ENCODE assay signal across 18 cellular contexts in the genomic region with DNA sequence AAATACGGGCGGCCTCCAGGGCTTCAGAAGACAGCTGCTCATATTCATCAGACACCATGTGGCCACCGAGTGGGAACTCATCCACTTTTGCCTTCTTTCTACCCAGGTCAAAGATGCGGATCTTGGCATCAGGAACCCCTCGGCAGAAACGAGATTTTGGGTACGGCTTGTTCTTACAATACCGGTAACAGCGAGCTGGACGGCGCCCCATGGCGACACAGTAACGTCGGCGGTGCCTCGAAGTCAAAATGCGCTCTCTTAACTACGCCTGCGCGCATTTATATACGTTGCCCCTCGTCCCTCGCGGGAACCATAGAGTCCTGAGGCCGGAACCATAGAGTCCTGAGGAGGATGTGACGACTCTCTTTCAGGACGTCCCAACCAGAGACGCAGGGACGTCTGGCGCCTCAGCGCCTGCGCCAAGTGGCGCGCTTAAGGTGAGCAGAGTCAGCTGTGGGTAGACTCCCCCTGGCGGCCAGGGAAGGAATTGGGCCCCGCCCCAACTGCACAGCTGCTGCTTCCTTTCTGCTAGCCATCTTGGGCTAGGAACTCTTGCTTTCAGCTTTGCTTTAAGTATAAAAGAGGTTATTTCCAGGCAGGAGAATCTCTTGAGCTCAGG. TPM values are rescaled to one million over a fixed set of nuclear protein-coding genes. Genes with fewer than 3 reads are reported as not detected.
DNase-seq lines count a peak whose midpoint lies in the region; ATAC-seq and TF ChIP-seq lines count a peak whose summit lies in the region.
"Had no signal": no experiment of that assay in that cellular context is flagged by ENCODE, and none has a peak within 500 bp of the region (broad histone marks: within the 10 kb centered on the region; RNA-seq: fewer than 3 reads in every experiment).

Gene RPL10L (minus strand): TSS at position 256 of the 619 bp plus-strand sequence. CDS start 45 bp downstream, at position 211.

- H3K18ac ChIP-seq in H9 (ENCODE audit: insufficient read length, low read depth, low read length) = no peak within 1 kb of the TSS

- H3K27me3 ChIP-seq in Caco-2 (replicated peaks; ENCODE audit: control insufficient read depth, insufficient read depth, low read length) (no peaks in the 10 kb centered on the region), H9 (ENCODE audit: insufficient read depth, low read length) (no peaks in the 10 kb centered on the region)
- H3K27me3 ChIP-seq: BLaER1, cardiac muscle cell had no signal

- H3K27me3 Mint-ChIP-seq in Caco-2 (ENCODE audit: insufficient read depth, unreplicated experiment) (no peaks in the 10 kb centered on the region), H9 (ENCODE audit: low read depth) (no peaks in the 10 kb centered on the region), nephron (ENCODE audit: low read depth) (no peaks in the 10 kb centered on the region), HFFc6 (ENCODE audit: insufficient read depth) (no peaks in the 10 kb centered on the region; the same call in 1 of the 2 replicates)
- no peaks in the 10 kb centered on the region for H3K27me3 Mint-ChIP-seq in activated T-cell treated with anti-CD3 and anti-CD28 coated beads, Interleukin-2, amount 50 U/mL, for 4 hours (ENCODE audit: low read depth)
- H3K27me3 Mint-ChIP-seq: activated B cell treated with CpG ODN at 0.5 μM for 24 hours had no signal

- no peaks in the 10 kb centered on the region for H3K79me1 ChIP-seq in H9 (ENCODE audit: insufficient read depth, low read depth, low read length, poor library complexity, severe bottlenecking)

- H3K23me2 ChIP-seq in H9 (ENCODE audit: insufficient read length, low read depth, low read length, poor library complexity, severe bottlenecking) = no peaks in the 10 kb centered on the region

- H2BK120ac ChIP-seq in H9 (ENCODE audit: low read depth, low read length, poor library complexity, severe bottlenecking) = no peak within 1 kb of the TSS

- DNase-seq in Caco-2 (peak in 1 of 2 experiments; percentile 42), H9 (peak; percentile 72), HFFc6 (no peak), COLO668 (lab: John Stamatoyannopoulos, UW; ENCODE audit: unreplicated experiment) (no peak)
- no peak for DNase-seq in activated T-cell treated with anti-CD3 and anti-CD28 coated beads, Interleukin-2, amount 50 U/mL, for 4 hours
- DNase-seq: activated B cell treated with CpG ODN at 0.5 μM for 24 hours; GM23248; NCI-H1930; stimulated activated CD4-positive, alpha-beta T cell treated with anti-CD3 and anti-CD28 coated beads, Interleukin-4, amount 100 ng/mL, for 1 hour had no signal

- no peaks in the 10 kb centered on the region for H3K4me1 Mint-ChIP-seq in Caco-2 (ENCODE audit: low read depth, unreplicated experiment)
- peaks cover 0 to 2% of the 10 kb centered on the region in 2 experiments; a peak in 1 of 4 replicates for H3K4me1 Mint-ChIP-seq in H9
- H3K4me1 Mint-ChIP-seq in nephron = peaks cover 13% of the 10 kb centered on the region
- no peaks in the 10 kb centered on the region for H3K4me1 Mint-ChIP-seq in HFFc6 (ENCODE audit: low read depth)
- H3K4me1 Mint-ChIP-seq in activated T-cell treated with anti-CD3 and anti-CD28 coated beads, Interleukin-2, amount 50 U/mL, for 4 hours (ENCODE audit: low read depth) = no peaks in the 10 kb centered on the region
- H3K4me1 Mint-ChIP-seq: activated B cell treated with CpG ODN at 0.5 μM for 24 hours; stimulated activated effector memory CD8-positive, alpha-beta T cell treated with anti-CD3 and anti-CD28 coated beads, Interleukin-12 subunit alpha, Interleukin-12 subunit beta, amount 100 ng/mL, for 72 hours had no signal

- H2AFZ ChIP-seq in H9 (ENCODE audit: low read length) = no peak within 1 kb of the TSS
- H2AFZ ChIP-seq: GM23248 had no signal

- H2BK15ac ChIP-seq in H9 (ENCODE audit: low read depth, low read length) = no peak within 1 kb of the TSS

- no peak within 1 kb of the TSS for H3K4me3 ChIP-seq in Caco-2 (ENCODE audit: low read depth, low read length)
- H3K4me3 ChIP-seq: BLaER1, cardiac muscle cell, GM23248 had no signal

- no peaks in the 10 kb centered on the region for H3K79me2 ChIP-seq in H9 (ENCODE audit: insufficient read depth, low read length)

- H3K14ac ChIP-seq in H9 (ENCODE audit: insufficient read depth, low read length) = no peak within 1 kb of the TSS; the same call in 1 of the 2 replicates

- CTCF ChIA-PET in Caco-2 (lab: Charles Lee) = no interaction called here

- no peak within 1 kb of the TSS for H3K56ac ChIP-seq in H9 (ENCODE audit: insufficient read length, low read depth, low read length)

- no peak within 1 kb of the TSS for H4K8ac ChIP-seq in H9 (replicated peaks; ENCODE audit: insufficient read length, low read depth, low read length)

- H3K36me3 ChIP-seq in Caco-2 (ENCODE audit: control insufficient read depth, insufficient read depth, low read length) = no peaks in the 10 kb centered on the region
- H3K36me3 ChIP-seq: BLaER1, cardiac muscle cell had no signal

- H3K23ac ChIP-seq in H9 (ENCODE audit: insufficient read length, low read depth, low read length) = no peak within 1 kb of the TSS

- TF ChIP-seq CTCF in Caco-2 (IDR thresholded peaks at IDR 0.05; ENCODE audit: insufficient read depth in 1 of 2, low read depth in 1 of 2, low read length in 1 of 2, severe bottlenecking in 1 of 2, unreplicated experiment in 1 of 2) = peak; percentile 12 to 37
- TF ChIP-seq CTCF in H9 (conservative IDR thresholded peaks at IDR 0.05) = peak; percentile 73
- peak; percentile 21 for TF ChIP-seq CTCF in VCaP (conservative IDR thresholded peaks at IDR 0.05)
- TF ChIP-seq CTCF in nephron (IDR thresholded peaks at IDR 0.05; ENCODE audit: unreplicated experiment in 3 of 3) = no peak
- TF ChIP-seq CTCF in HFFc6 (IDR thresholded peaks at IDR 0.05) = no peak; the same call in 1 of the 2 replicates

- POLR2A ChIA-PET in Caco-2 (lab: Charles Lee) = no interaction called here

- H3K9me3 Mint-ChIP-seq in Caco-2 (ENCODE audit: unreplicated experiment) (no peaks in the 10 kb centered on the region), H9 (no peaks in the 10 kb centered on the region; a peak in 1 of 5 replicates), nephron (no peaks in the 10 kb centered on the region), HFFc6 (peaks cover 15% of the 10 kb centered on the region)
- peaks cover 12% of the 10 kb centered on the region for H3K9me3 Mint-ChIP-seq in activated T-cell treated with anti-CD3 and anti-CD28 coated beads, Interleukin-2, amount 50 U/mL, for 4 hours
- H3K9me3 Mint-ChIP-seq: activated B cell treated with CpG ODN at 0.5 μM for 24 hours had no signal

- H3K27ac ChIP-seq in H9 (ENCODE audit: insufficient read length, low read depth, low read length) (no peak within 1 kb of the TSS), VCaP (no peak within 1 kb of the TSS)
- H3K27ac ChIP-seq: BLaER1, cardiac muscle cell, GM23248 had no signal

- no peak within 1 kb of the TSS for H3K4me3 Mint-ChIP-seq in Caco-2 (ENCODE audit: unreplicated experiment)
- no peak within 1 kb of the TSS for H3K4me3 Mint-ChIP-seq in H9
- no peak within 1 kb of the TSS for H3K4me3 Mint-ChIP-seq in nephron
- no peak within 1 kb of the TSS for H3K4me3 Mint-ChIP-seq in HFFc6
- no peak within 1 kb of the TSS for H3K4me3 Mint-ChIP-seq in activated T-cell treated with anti-CD3 and anti-CD28 coated beads, Interleukin-2, amount 50 U/mL, for 4 hours
- H3K4me3 Mint-ChIP-seq: activated B cell treated with CpG ODN at 0.5 μM for 24 hours; stimulated activated effector memory CD8-positive, alpha-beta T cell treated with anti-CD3 and anti-CD28 coated beads, Interleukin-12 subunit alpha, Interleukin-12 subunit beta, amount 100 ng/mL, for 72 hours had no signal

- WGBS in H9 (ENCODE audit: extremely low coverage, insufficient read length, low lambda C conversion rate) = no CpG with 5 or more reads among the region's 36 CpGs

- H2BK12ac ChIP-seq in H9 (ENCODE audit: insufficient read length, low read depth, low read length) = no peak within 1 kb of the TSS

- H3K9me3 ChIP-seq in Caco-2 = no peaks in the 10 kb centered on the region
- H3K9me3 ChIP-seq in H9 (ENCODE audit: control insufficient read depth, low read depth, low read length) = no peaks in the 10 kb centered on the region

- no peak within 1 kb of the TSS for H4K91ac ChIP-seq in H9 (ENCODE audit: insufficient read length, low read depth, low read length)

- H3K4me1 ChIP-seq in Caco-2 = no peaks in the 10 kb centered on the region
- no peaks in the 10 kb centered on the region for H3K4me1 ChIP-seq in H9 (ENCODE audit: insufficient read depth, low read length)
- H3K4me1 ChIP-seq: BLaER1 had no signal

- H3K4ac ChIP-seq in H9 (ENCODE audit: low read depth, low read length) = no peak within 1 kb of the TSS

- H3K4me2 ChIP-seq in H9 (ENCODE audit: insufficient read depth, insufficient read length, low read length) = no peak within 1 kb of the TSS
- H3K4me2 ChIP-seq: BLaER1 had no signal

- no peak within 1 kb of the TSS for H2BK5ac ChIP-seq in H9 (ENCODE audit: insufficient read length, low read length)

- H3T11ph ChIP-seq in H9 (ENCODE audit: low read length) = no peak within 1 kb of the TSS

- H3K36me3 Mint-ChIP-seq in Caco-2 (ENCODE audit: insufficient read depth, unreplicated experiment) = no peaks in the 10 kb centered on the region
- H3K36me3 Mint-ChIP-seq in H9 (ENCODE audit: insufficient read depth in 1 of 3, low read depth in 3 of 3) = 0 out of 7 replicates have a peak, but pooled peaks cover 0 to 3% (median 0%) of the 10 kb centered on the region in 3 experiments
- no peaks in the 10 kb centered on the region for H3K36me3 Mint-ChIP-seq in nephron (ENCODE audit: low read depth)
- H3K36me3 Mint-ChIP-seq in HFFc6 (ENCODE audit: low read depth) = no peaks in the 10 kb centered on the region
- no peaks in the 10 kb centered on the region for H3K36me3 Mint-ChIP-seq in activated T-cell treated with anti-CD3 and anti-CD28 coated beads, Interleukin-2, amount 50 U/mL, for 4 hours (ENCODE audit: insufficient read depth)
- H3K36me3 Mint-ChIP-seq: activated naive CD4-positive, alpha-beta T cell treated with anti-CD3 and anti-CD28 coated beads, Interleukin-2, amount 50 U/mL, for 72 hours; stimulated activated effector memory CD8-positive, alpha-beta T cell treated with anti-CD3 and anti-CD28 coated beads, Interleukin-12 subunit alpha, Interleukin-12 subunit beta, amount 100 ng/mL, for 72 hours had no signal

- H4K20me1 ChIP-seq in H9 (ENCODE audit: control insufficient read depth, insufficient read depth, insufficient read length) = no peaks in the 10 kb centered on the region
- H4K20me1 ChIP-seq: BLaER1 had no signal

- intact Hi-C loops in Caco-2 (cut with micrococcal nuclease; ENCODE audit: unreplicated experiment) = no loop called here

- ATAC-seq in activated T-cell treated with anti-CD3 and anti-CD28 coated beads, Interleukin-2, amount 50 U/mL, for 4 hours = no peak
- ATAC-seq in HG03095 (IDR thresholded peaks at IDR 0.05; ENCODE audit: unreplicated experiment) = no peak
- ATAC-seq: activated naive CD4-positive, alpha-beta T cell treated with anti-CD3 and anti-CD28 coated beads, Interleukin-2, amount 50 U/mL, for 72 hours; stimulated activated effector memory CD8-positive, alpha-beta T cell treated with anti-CD3 and anti-CD28 coated beads, Interleukin-12 subunit alpha, Interleukin-12 subunit beta, amount 100 ng/mL, for 72 hours had no signal

- BruUV-seq in Caco-2 (replicated peaks; lab: Mats Ljungman, UMichigan) = no TSS peak

- no peak within 1 kb of the TSS for H2AK5ac ChIP-seq in H9 (ENCODE audit: insufficient read length, low read length)

- H4K5ac ChIP-seq in H9 (ENCODE audit: insufficient read length, low read depth, low read length) = no peak within 1 kb of the TSS

- no peak within 1 kb of the TSS for H3K9ac ChIP-seq in H9 (ENCODE audit: extremely low read depth, insufficient read length, low read length)
- H3K9ac ChIP-seq: BLaER1, GM23248 had no signal

- H3K27ac Mint-ChIP-seq in Caco-2 (ENCODE audit: unreplicated experiment) (no peak within 1 kb of the TSS), H9 (no peak within 1 kb of the TSS), nephron (peak within 1 kb of the TSS in 2 of 3 experiments; percentile 7 to 16), HFFc6 (no peak within 1 kb of the TSS)
- H3K27ac Mint-ChIP-seq: activated B cell treated with CpG ODN at 0.5 μM for 24 hours; activated naive CD4-positive, alpha-beta T cell treated with anti-CD3 and anti-CD28 coated beads, Interleukin-2, amount 50 U/mL, for 72 hours; stimulated activated effector memory CD8-positive, alpha-beta T cell treated with anti-CD3 and anti-CD28 coated beads, Interleukin-12 subunit alpha, Interleukin-12 subunit beta, amount 100 ng/mL, for 72 hours had no signal

- no peak within 1 kb of the TSS for H2BK20ac ChIP-seq in H9 (ENCODE audit: low read depth, low read length, poor library complexity, severe bottlenecking)

RNA-seq across cellular contexts. Expression of gene RPL10L, which starts in this region (rescaled TPM):
- total RNA-seq in Caco-2 (2022) = not detected in 2 replicates
- total RNA-seq in H9 (2021) = not detected in 2 replicates
- not detected for total RNA-seq in HFFc6 (2021; fragmentation: NEBNext Ultra II Directional; extraction: Animal tissue kit (Norgen Biotek cat#: 25700))
- total RNA-seq in activated T-cell treated with anti-CD3 and anti-CD28 coated beads, Interleukin-2, amount 50 U/mL, for 4 hours = not detected
- total RNA-seq: activated B cell treated with CpG ODN at 0.5 μM for 24 hours; activated naive CD4-positive, alpha-beta T cell treated with anti-CD3 and anti-CD28 coated beads, Interleukin-2, amount 50 U/mL, for 72 hours; cardiac muscle cell; GM23248; renal cortical epithelial cell; urinary bladder had no signal

Comparison
In these comparisons a context has a peak if more than half of its experiments do, and no peak if none do; other contexts are left out.
1. Peak in DNase-seq in H9; RNA of the gene not detected or under 1 TPM.
2. H3K27ac Mint-ChIP-seq: peak in nephron (2 of 3); none in Caco-2 (single experiment), H9 (0 of 3) and HFFc6 (single experiment).
3. CTCF ChIP-seq: peak in Caco-2 (2 of 2), H9 (single experiment) and VCaP (single experiment); none in nephron (0 of 3) and HFFc6 (single experiment).